Comparison of ENCODE assay signal across 15 cellular contexts in the genomic region with DNA sequence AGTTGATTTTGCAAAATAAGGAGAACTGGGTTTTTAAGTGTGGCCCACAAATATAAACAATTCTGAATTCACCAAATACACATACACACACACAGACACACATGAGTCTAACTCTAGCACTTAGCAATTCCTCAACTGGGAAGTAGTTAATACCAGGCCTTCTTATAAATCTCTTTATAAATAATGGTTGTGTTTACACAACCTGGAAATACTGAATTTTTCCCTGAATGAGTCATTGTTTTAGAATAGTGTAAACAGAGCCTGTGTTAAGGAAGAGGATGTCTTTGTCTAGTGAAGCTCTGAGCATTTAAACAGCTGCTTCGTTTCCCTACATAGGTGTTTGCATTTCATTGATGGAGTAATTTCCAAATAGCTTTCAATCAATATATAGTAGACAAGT.
DNase-seq lines count a peak whose midpoint lies in the region; ATAC-seq and TF ChIP-seq lines count a peak whose summit lies in the region.
"Had no signal": no experiment of that assay in that cellular context is flagged by ENCODE, and none has a peak within 500 bp of the region (broad histone marks: within the 10 kb centered on the region; RNA-seq: fewer than 3 reads in every experiment).

No MANE protein-coding gene starts in this region.

- H3K9me3 ChIP-seq in PC-9 (ENCODE audit: insufficient read depth, low read depth) (peaks cover 8% of the 10 kb centered on the region; the same call in 1 of the 2 replicates), adrenal gland (replicated peaks in 1 of 3) (no peaks in the 10 kb centered on the region)
- H3K9me3 ChIP-seq: testis had no signal

- peaks cover 9% of the 10 kb centered on the region; the same call in 1 of the 2 replicates for H3F3A ChIP-seq in PC-9 (ENCODE audit: insufficient read depth, low read depth)

- BruUV-seq in PC-9 (replicated peaks; lab: Mats Ljungman, UMichigan) = no TSS peak

- H3K4me1 Mint-ChIP-seq in activated T-cell treated with anti-CD3 and anti-CD28 coated beads, Interleukin-2, amount 50 U/mL, for 24 hours (ENCODE audit: low read depth) = peaks cover 14% of the 10 kb centered on the region
- peaks cover 2% of the 10 kb centered on the region for H3K4me1 Mint-ChIP-seq in activated naive CD8-positive, alpha-beta T cell treated with anti-CD3 and anti-CD28 coated beads, Interleukin-2, amount 50 U/mL, for 24 hours
- H3K4me1 Mint-ChIP-seq: activated naive CD8-positive, alpha-beta T cell treated with anti-CD3 and anti-CD28 coated beads for 36 hours; GM23338; naive B cell had no signal

- H3K4me3 Mint-ChIP-seq in activated T-cell treated with anti-CD3 and anti-CD28 coated beads, Interleukin-2, amount 50 U/mL, for 24 hours = no peak overlapping the region
- H3K4me3 Mint-ChIP-seq in activated naive CD8-positive, alpha-beta T cell treated with anti-CD3 and anti-CD28 coated beads, Interleukin-2, amount 50 U/mL, for 24 hours = no peak overlapping the region
- H3K4me3 Mint-ChIP-seq: activated naive CD8-positive, alpha-beta T cell treated with anti-CD3 and anti-CD28 coated beads for 36 hours; CD4-positive, CD25-positive, alpha-beta regulatory T cell; GM23338; naive B cell had no signal

- H2AFZ ChIP-seq in PC-9 = no peak overlapping the region
- H2AFZ ChIP-seq: GM23338 had no signal

- H3K27ac ChIP-seq in PC-9 = no peak overlapping the region
- H3K27ac ChIP-seq in adrenal gland = no peak overlapping the region
- H3K27ac ChIP-seq: testis had no signal

- H3K27me3 Mint-ChIP-seq in activated T-cell treated with anti-CD3 and anti-CD28 coated beads, Interleukin-2, amount 50 U/mL, for 24 hours = no peaks in the 10 kb centered on the region
- H3K27me3 Mint-ChIP-seq in activated naive CD8-positive, alpha-beta T cell treated with anti-CD3 and anti-CD28 coated beads, Interleukin-2, amount 50 U/mL, for 24 hours = no peaks in the 10 kb centered on the region
- H3K27me3 Mint-ChIP-seq: activated naive CD8-positive, alpha-beta T cell treated with anti-CD3 and anti-CD28 coated beads for 36 hours; CD4-positive, CD25-positive, alpha-beta regulatory T cell had no signal

- intact Hi-C loops in PC-9 (cut with micrococcal nuclease; ENCODE audit: unreplicated experiment) (no loop called here), adrenal gland (cut with DNase I) (no loop called here)

- WGBS in adrenal gland, 4 donors = 68 to 84% (median 77%) methylated on average over 1 of the region's 1 CpG

- H3K27ac Mint-ChIP-seq in activated T-cell treated with anti-CD3 and anti-CD28 coated beads, Interleukin-2, amount 50 U/mL, for 24 hours = no peak overlapping the region
- no peak overlapping the region for H3K27ac Mint-ChIP-seq in activated naive CD8-positive, alpha-beta T cell treated with anti-CD3 and anti-CD28 coated beads, Interleukin-2, amount 50 U/mL, for 24 hours
- H3K27ac Mint-ChIP-seq: activated naive CD8-positive, alpha-beta T cell treated with anti-CD3 and anti-CD28 coated beads for 36 hours; CD4-positive, CD25-positive, alpha-beta regulatory T cell; GM23338 had no signal

- H3K27me3 ChIP-seq in PC-9 (ENCODE audit: insufficient read depth, low read depth) = no peaks in the 10 kb centered on the region
- H3K27me3 ChIP-seq in adrenal gland = no peaks in the 10 kb centered on the region
- H3K27me3 ChIP-seq: testis had no signal

- H3K4me1 ChIP-seq in PC-9 (replicated peaks; ENCODE audit: insufficient read depth) (peaks cover 13% of the 10 kb centered on the region; the same call in 1 of the 2 replicates), adrenal gland (replicated peaks in 1 of 2) (peaks cover 5 to 8% of the 10 kb centered on the region in 2 donors)
- H3K4me1 ChIP-seq: testis had no signal

- no peak for TF ChIP-seq POLR2A in adrenal gland (IDR thresholded peaks at IDR 0.05)

- H3K4me2 ChIP-seq in PC-9 = peak overlapping the region; percentile 10; the same call in 1 of the 2 replicates
- H3K4me2 ChIP-seq: GM23338 had no signal

- DNase-seq in AG08395 (ENCODE audit: low spot score) = peak; percentile 44
- peak; percentile 72 for DNase-seq in HT-29 (ENCODE audit: low spot score)
- peak in 1 of 2 experiments; percentile 90 for DNase-seq in PC-9
- DNase-seq in fibroblast of the aortic adventitia (ENCODE audit: low read depth) = peak; percentile 30
- no peak for DNase-seq in adrenal gland
- DNase-seq in central memory CD4-positive, alpha-beta T cell = no peak
- DNase-seq in activated T-cell treated with anti-CD3 and anti-CD28 coated beads, Interleukin-2, amount 50 U/mL, for 24 hours = no peak
- DNase-seq in activated naive CD8-positive, alpha-beta T cell treated with anti-CD3 and anti-CD28 coated beads, Interleukin-2, amount 50 U/mL, for 24 hours = no peak
- DNase-seq: activated naive CD8-positive, alpha-beta T cell treated with anti-CD3 and anti-CD28 coated beads for 36 hours; CD4-positive, CD25-positive, alpha-beta regulatory T cell; hippocampal formation; naive B cell; stimulated activated CD4-positive, alpha-beta T cell treated with anti-CD3 and anti-CD28 coated beads, Interleukin-4, amount 100 ng/mL, for 1 hour; testis had no signal

- CTCF ChIA-PET in PC-9 (lab: Charles Lee) = interaction anchor here (0.6 kb wide), 1 partner anchor 115 kb away, joined by 3 read pairs; no protein-coding TSS in a partner anchor

- no peak for ATAC-seq in activated naive CD8-positive, alpha-beta T cell treated with anti-CD3 and anti-CD28 coated beads, Interleukin-2, amount 50 U/mL, for 24 hours
- ATAC-seq: GM23338 had no signal

- H3K4me3 ChIP-seq in PC-9 = no peak overlapping the region
- no peak overlapping the region for H3K4me3 ChIP-seq in fibroblast of the aortic adventitia (ENCODE audit: low read depth, low read length)
- no peak overlapping the region for H3K4me3 ChIP-seq in adrenal gland
- H3K4me3 ChIP-seq: GM23338, testis had no signal

- no peaks in the 10 kb centered on the region for H4K20me1 ChIP-seq in PC-9 (ENCODE audit: insufficient read depth)

- H3K36me3 ChIP-seq in PC-9 (ENCODE audit: low read depth) (no peaks in the 10 kb centered on the region), adrenal gland (replicated peaks in 1 of 2) (no peaks in the 10 kb centered on the region)

- H3K9me2 ChIP-seq in PC-9 (ENCODE audit: insufficient read depth) = no peaks in the 10 kb centered on the region

- no peaks in the 10 kb centered on the region for H3K79me2 ChIP-seq in PC-9 (ENCODE audit: low read depth)

- H3K9me3 Mint-ChIP-seq in activated T-cell treated with anti-CD3 and anti-CD28 coated beads, Interleukin-2, amount 50 U/mL, for 24 hours = peaks cover 2% of the 10 kb centered on the region
- H3K9me3 Mint-ChIP-seq in activated naive CD8-positive, alpha-beta T cell treated with anti-CD3 and anti-CD28 coated beads, Interleukin-2, amount 50 U/mL, for 24 hours = peaks cover 14% of the 10 kb centered on the region
- H3K9me3 Mint-ChIP-seq: GM23338 had no signal

- TF ChIP-seq CTCF in PC-9 (conservative IDR thresholded peaks at IDR 0.05) (no peak), fibroblast of the aortic adventitia (IDR thresholded peaks at IDR 0.05; ENCODE audit: insufficient read depth, low read length) (no peak), adrenal gland (IDR thresholded peaks at IDR 0.05) (no peak)

- no peaks in the 10 kb centered on the region for H3K36me3 Mint-ChIP-seq in activated T-cell treated with anti-CD3 and anti-CD28 coated beads, Interleukin-2, amount 50 U/mL, for 24 hours (ENCODE audit: low read depth)
- H3K36me3 Mint-ChIP-seq in activated naive CD8-positive, alpha-beta T cell treated with anti-CD3 and anti-CD28 coated beads, Interleukin-2, amount 50 U/mL, for 24 hours (ENCODE audit: low read depth) = no peaks in the 10 kb centered on the region
- H3K36me3 Mint-ChIP-seq: activated naive CD8-positive, alpha-beta T cell treated with anti-CD3 and anti-CD28 coated beads for 36 hours; CD4-positive, CD25-positive, alpha-beta regulatory T cell had no signal

- POLR2A ChIA-PET in PC-9 (lab: Charles Lee; ENCODE audit: unreplicated experiment) = interaction anchor here (0.5 to 0.6 kb wide), 4 partner anchors 40 to 219 kb away, joined by 3 to 7 read pairs (median 3); no protein-coding TSS in a partner anchor

Comparison
In these comparisons a context has a peak if more than half of its experiments do, and no peak if none do; other contexts are left out.
1. DNase-seq: peak in AG08395 (single experiment), HT-29 (single experiment) and fibroblast of the aortic adventitia (single experiment); none in adrenal gland (0 of 7), central memory CD4-positive, alpha-beta T cell (single experiment), activated T-cell treated with anti-CD3 and anti-CD28 coated beads, Interleukin-2, amount 50 U/mL, for 24 hours (single experiment) and activated naive CD8-positive, alpha-beta T cell treated with anti-CD3 and anti-CD28 coated beads, Interleukin-2, amount 50 U/mL, for 24 hours (single experiment).